In the genomic region with DNA sequence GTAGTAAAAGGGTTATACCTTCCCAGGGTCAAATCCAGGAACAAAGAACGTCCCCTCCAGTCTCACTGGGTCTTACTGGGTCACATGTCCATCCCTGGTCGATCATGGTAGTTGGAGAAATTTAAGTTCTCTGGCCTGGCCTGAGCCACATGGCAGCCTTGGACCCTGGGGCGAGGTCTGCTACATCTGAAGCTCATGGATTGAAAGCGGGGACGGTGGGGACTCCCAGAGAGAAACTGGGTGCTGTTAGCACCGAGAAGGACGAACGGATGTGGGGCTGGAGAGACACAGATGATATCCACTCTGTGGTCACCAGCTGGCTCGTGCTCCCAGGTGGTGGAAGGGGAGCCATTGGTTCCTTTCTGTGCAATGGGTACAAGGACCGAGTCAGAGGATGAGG, we compare ENCODE assay signal across 18 cellular contexts. TPM values are rescaled to one million over a fixed set of nuclear protein-coding genes. Genes with fewer than 3 reads are reported as not detected.
DNase-seq lines count a peak whose midpoint lies in the region; ATAC-seq, FAIRE-seq and TF ChIP-seq lines count a peak whose summit lies in the region.
"Had no signal": no experiment of that assay in that cellular context is flagged by ENCODE, and none has a peak within 500 bp of the region (broad histone marks: within the 10 kb centered on the region; RNA-seq: fewer than 3 reads in every experiment).

No MANE protein-coding gene starts in this region.

- no peak overlapping the region for H3K4me3 Mint-ChIP-seq in stimulated activated naive B cell treated with anti-CD40 and anti-IgM and Interleukin-4, amounts not matched to agents 10 μg/mL and 1 μg/mL and 100 μg/mL, for 72 hours
- no peak overlapping the region for H3K4me3 Mint-ChIP-seq in effector memory CD8-positive, alpha-beta T cell
- H3K4me3 Mint-ChIP-seq: B cell; CD4-positive, alpha-beta T cell; CD8-positive, alpha-beta T cell had no signal

- DNase-seq in K562 (ENCODE audit: extremely low read depth in 1 of 4, low spot score in 3 of 4) (no peak), H1 (ENCODE audit: low read depth in 1 of 2, low spot score in 2 of 2) (no peak)
- no peak for DNase-seq in stimulated activated naive B cell treated with anti-CD40 and anti-IgM and Interleukin-4, amounts not matched to agents 10 μg/mL and 1 μg/mL and 100 μg/mL, for 72 hours
- no peak for DNase-seq in effector memory CD8-positive, alpha-beta T cell
- DNase-seq: Caco-2; Calu3; CD4-positive, alpha-beta T cell; CD8-positive, alpha-beta T cell had no signal

- H3K23ac ChIP-seq in H1 (ENCODE audit: insufficient read length) = no peak overlapping the region

- H3K9me3 Mint-ChIP-seq in stimulated activated naive B cell treated with anti-CD40 and anti-IgM and Interleukin-4, amounts not matched to agents 10 μg/mL and 1 μg/mL and 100 μg/mL, for 72 hours = peaks cover 1 to 5% of the 10 kb centered on the region in 2 donors
- no peaks in the 10 kb centered on the region for H3K9me3 Mint-ChIP-seq in effector memory CD8-positive, alpha-beta T cell
- H3K9me3 Mint-ChIP-seq: CD4-positive, alpha-beta T cell; CD8-positive, alpha-beta T cell had no signal

- CTCF ChIA-PET in K562 (lab: Yijun Ruan, JAX; ENCODE audit: low intra/inter-chr PET ratio) = no interaction called here
- CTCF ChIA-PET in H1 (lab: Charles Lee; ENCODE audit: partially characterized antibody) = interaction anchor here (0.8 to 32.2 kb wide), 11 partner anchors 6 to 169 kb away, joined by 3 to 859 read pairs (median 3); no protein-coding TSS in a partner anchor

- peak overlapping the region; percentile 26 for H3K27ac Mint-ChIP-seq in stimulated activated naive B cell treated with anti-CD40 and anti-IgM and Interleukin-4, amounts not matched to agents 10 μg/mL and 1 μg/mL and 100 μg/mL, for 72 hours
- no peak overlapping the region for H3K27ac Mint-ChIP-seq in effector memory CD8-positive, alpha-beta T cell
- H3K27ac Mint-ChIP-seq: B cell; CD4-positive, alpha-beta T cell; CD8-positive, alpha-beta T cell had no signal

- no peaks in the 10 kb centered on the region; the same call in 1 of the 2 replicates for H3K23me2 ChIP-seq in H1 (ENCODE audit: low read depth, low read length)

- H3K9me1 ChIP-seq in K562 (ENCODE audit: control insufficient read depth, insufficient read depth, low read length) = no peaks in the 10 kb centered on the region

- H3K27me3 ChIP-seq in K562 (ENCODE audit: control insufficient read depth in 2 of 2, insufficient read depth in 2 of 2, low read length in 2 of 2) (peaks cover 38 to 86% of the 10 kb centered on the region in 2 experiments), H1 (replicated peaks in 1 of 4; ENCODE audit: control insufficient read depth in 3 of 4, extremely low read depth in 1 of 4, insufficient read depth in 3 of 4, low read length in 3 of 4) (peaks cover 0 to 3% (median under 1%) of the 10 kb centered on the region in 4 experiments; a peak in 4 of 7 replicates)

- FAIRE-seq in K562 (lab: Jason Lieb, UNC) (no peak), H1 (lab: Jason Lieb, UNC) (no peak)
- FAIRE-seq: A549, D721Med, G401.6, GM12891, GM19239 had no signal

- TF ChIP-seq POLR2A in K562 (conservative IDR thresholded peaks at IDR 0.05) = no peak
- TF ChIP-seq POLR2A in H1 (IDR thresholded peaks at IDR 0.05; ENCODE audit: control extremely low read depth in 1 of 2, low read depth in 2 of 2, low read length in 2 of 2) = no peak

- H3K79me2 ChIP-seq in K562 (ENCODE audit: control insufficient read depth, insufficient read depth, low read length) (no peaks in the 10 kb centered on the region), H1 (ENCODE audit: control insufficient read depth in 1 of 2, insufficient read depth in 2 of 2, low read length in 2 of 2) (no peaks in the 10 kb centered on the region)

- H3K27ac ChIP-seq in K562 (ENCODE audit: extremely low read depth, low read depth, low read length) = no peak overlapping the region
- no peak overlapping the region for H3K27ac ChIP-seq in H1 (ENCODE audit: low read depth, low read length)
- H3K27ac ChIP-seq: 22Rv1; A549; BLaER1 treated with 17β-estradiol and CSF1 and Interleukin-3, amounts not matched to agents 10 nM and 100 nM; C4-2B had no signal

- no peaks in the 10 kb centered on the region for H3K36me3 ChIP-seq in K562 (ENCODE audit: control insufficient read depth, insufficient read depth, low read length)
- H3K36me3 ChIP-seq in H1 (ENCODE audit: control insufficient read depth in 2 of 4, insufficient read depth in 4 of 4, low read length in 3 of 4) = no peaks in the 10 kb centered on the region
- H3K36me3 ChIP-seq: BLaER1 treated with 17β-estradiol and CSF1 and Interleukin-3, amounts not matched to agents 10 nM and 100 nM had no signal

- BruUV-seq in K562 (replicated peaks; lab: Mats Ljungman, UMichigan) = no TSS peak

- H3K9ac ChIP-seq in K562 (ENCODE audit: insufficient read depth in 1 of 2, low read depth in 2 of 2, low read length in 2 of 2) (no peak overlapping the region; a peak in 1 of 4 replicates), H1 (replicated peaks in 1 of 4; ENCODE audit: extremely low read depth in 1 of 4, low read depth in 3 of 4, low read length in 3 of 4) (no peak overlapping the region)
- H3K9ac ChIP-seq: BLaER1 treated with 17β-estradiol and CSF1 and Interleukin-3, amounts not matched to agents 10 nM and 100 nM had no signal

- intact Hi-C loops in K562 (cut with micrococcal nuclease) = no loop called here

- H4K91ac ChIP-seq in H1 (replicated peaks; ENCODE audit: insufficient read length, low read length) = peak overlapping the region; percentile 49

- ATAC-seq in K562 (no peak), HG03097 (IDR thresholded peaks at IDR 0.05; ENCODE audit: low FRiP score, unreplicated experiment) (no peak)
- ATAC-seq in stimulated activated naive B cell treated with anti-CD40 and anti-IgM and Interleukin-4, amounts not matched to agents 10 μg/mL and 1 μg/mL and 100 μg/mL, for 72 hours (replicated peaks) = no peak
- no peak for ATAC-seq in effector memory CD8-positive, alpha-beta T cell (replicated peaks)
- ATAC-seq: A549; CD8-positive, alpha-beta T cell had no signal

- peaks cover 1 to 5% of the 10 kb centered on the region in 2 donors for H3K4me1 Mint-ChIP-seq in stimulated activated naive B cell treated with anti-CD40 and anti-IgM and Interleukin-4, amounts not matched to agents 10 μg/mL and 1 μg/mL and 100 μg/mL, for 72 hours
- H3K4me1 Mint-ChIP-seq in effector memory CD8-positive, alpha-beta T cell (ENCODE audit: low read depth in 2 of 2) = no peaks in the 10 kb centered on the region
- H3K4me1 Mint-ChIP-seq: B cell had no signal

- POLR2A ChIA-PET in K562 (lab: Yijun Ruan, JAX) = interaction anchor here (0.6 kb wide), 1 partner anchor 316 kb away, joined by 4 read pairs; no protein-coding TSS in a partner anchor
- POLR2A ChIA-PET in H1 (lab: Charles Lee; ENCODE audit: partially characterized antibody) = interaction anchor here (1.4 to 2.8 kb wide), 5 partner anchors 11 to 42 kb away, joined by 3 to 13 read pairs (median 6); no protein-coding TSS in a partner anchor

- H2BK120ac ChIP-seq in H1 (replicated peaks; ENCODE audit: low read depth, low read length) = no peak overlapping the region

- H2BK15ac ChIP-seq in H1 (ENCODE audit: low read length) = peak overlapping the region; percentile 40

- under 1% methylated on average over 10 of the region's 10 CpGs for WGBS in K562 (ENCODE audit: insufficient coverage, low coverage, missing lambda C conversion rate)
- 91% methylated on average over 10 of the region's 10 CpGs; no CpG with 5 or more reads in 1 of the 2 experiments for WGBS in H1 (ENCODE audit: extremely low coverage in 1 of 2, insufficient coverage in 1 of 2, insufficient read length in 1 of 2, insufficient replicate concordance in 2 of 2, low coverage in 1 of 2, low lambda C conversion rate in 2 of 2, missing lambda C conversion rate in 1 of 2), 2 experiments

- H3K4me3 ChIP-seq in K562 (no peak overlapping the region), H1 (ENCODE audit: extremely low read depth in 1 of 4, insufficient read depth in 2 of 4, low read depth in 3 of 4, low read length in 4 of 4) (no peak overlapping the region)
- H3K4me3 ChIP-seq: A549; BLaER1 treated with 17β-estradiol and CSF1 and Interleukin-3, amounts not matched to agents 10 nM and 100 nM had no signal

- H3K36me3 Mint-ChIP-seq in stimulated activated naive B cell treated with anti-CD40 and anti-IgM and Interleukin-4, amounts not matched to agents 10 μg/mL and 1 μg/mL and 100 μg/mL, for 72 hours = no peaks in the 10 kb centered on the region
- H3K36me3 Mint-ChIP-seq in effector memory CD8-positive, alpha-beta T cell (ENCODE audit: insufficient read depth) = no peaks in the 10 kb centered on the region
- H3K36me3 Mint-ChIP-seq: CD8-positive, alpha-beta T cell had no signal

- H3K9me3 ChIP-seq in K562 (replicated peaks; ENCODE audit: control insufficient read depth, insufficient read depth, low read depth, low read length) = no peaks in the 10 kb centered on the region
- H3K9me3 ChIP-seq in H1 (ENCODE audit: insufficient read depth in 2 of 2, low read depth in 1 of 2, low read length in 1 of 2) = no peaks in the 10 kb centered on the region
- H3K9me3 ChIP-seq: A549; BLaER1 treated with 17β-estradiol and CSF1 and Interleukin-3, amounts not matched to agents 10 nM and 100 nM; Caco-2 had no signal

- H3K4ac ChIP-seq in H1 (replicated peaks; ENCODE audit: insufficient read length, low read depth, low read length) = no peak overlapping the region

- TF ChIP-seq RAD21 in K562 (CRISPR knock-in tag; conservative IDR thresholded peaks at IDR 0.05 in 1 of 2, IDR thresholded peaks at IDR 0.05 in 1 of 2) (no peak), H1 (IDR thresholded peaks at IDR 0.05 in 1 of 2, conservative IDR thresholded peaks at IDR 0.05 in 1 of 2; ENCODE audit: low read depth in 2 of 2, low read length in 2 of 2) (no peak)

- H3K4me1 ChIP-seq in K562 (replicated peaks in 1 of 2; ENCODE audit: control insufficient read depth in 2 of 2, insufficient read depth in 2 of 2, low read length in 2 of 2) = peaks cover 0 to 12% of the 10 kb centered on the region in 2 experiments; a peak in 3 of 5 replicates
- H3K4me1 ChIP-seq in H1 (replicated peaks in 1 of 4; ENCODE audit: control insufficient read depth in 3 of 4, insufficient read depth in 4 of 4, low read length in 3 of 4) = peaks cover 20 to 43% (median 31%) of the 10 kb centered on the region in 4 experiments
- H3K4me1 ChIP-seq: A549 had no signal

- H4K20me1 ChIP-seq in K562 (replicated peaks; ENCODE audit: control insufficient read depth, insufficient read depth, low read length) (no peaks in the 10 kb centered on the region; the same call in 1 of the 2 replicates), H1 (replicated peaks in 1 of 2; ENCODE audit: control insufficient read depth in 1 of 2, insufficient read depth in 2 of 2, low read length in 2 of 2) (no peaks in the 10 kb centered on the region)

- TF ChIP-seq EP300 in K562 (IDR thresholded peaks at IDR 0.05; ENCODE audit: low read length) = no peak
- TF ChIP-seq EP300 in H1 (IDR thresholded peaks at IDR 0.05; ENCODE audit: borderline replicate concordance in 1 of 2, low read depth in 2 of 2, low read length in 2 of 2) = no peak

- H2AFZ ChIP-seq in K562 (ENCODE audit: low read depth, low read length) (no peak overlapping the region), H1 (ENCODE audit: low read length) (no peak overlapping the region)

- no peak overlapping the region for H2BK5ac ChIP-seq in H1 (ENCODE audit: low read depth, low read length)

- H4K8ac ChIP-seq in H1 (ENCODE audit: extremely low read depth, insufficient read depth, low read length) = peak overlapping the region; percentile 32; the same call in 1 of the 2 replicates

- no peak overlapping the region; the same call in 1 of the 2 replicates for H2BK12ac ChIP-seq in H1 (ENCODE audit: low read depth, low read length)

- H3K4me2 ChIP-seq in K562 (ENCODE audit: insufficient read depth, low read length) (no peak overlapping the region), H1 (ENCODE audit: insufficient read depth in 1 of 2, low read depth in 2 of 2, low read length in 2 of 2) (no peak overlapping the region)
- H3K4me2 ChIP-seq: A549; BLaER1 treated with 17β-estradiol and CSF1 and Interleukin-3, amounts not matched to agents 10 nM and 100 nM had no signal

- peak overlapping the region; percentile 87; the same call in 1 of the 2 replicates for H2AK5ac ChIP-seq in H1 (ENCODE audit: low read depth, low read length)

- H3K14ac ChIP-seq in H1 (ENCODE audit: insufficient read length) = no peak overlapping the region

- no peaks in the 10 kb centered on the region for H3K79me1 ChIP-seq in H1 (ENCODE audit: low read depth, low read length)

- no peak overlapping the region for H3K18ac ChIP-seq in H1 (ENCODE audit: extremely low read depth, low read length)

- H3K56ac ChIP-seq in H1 (replicated peaks; ENCODE audit: insufficient read length, low read depth, low read length) = no peak overlapping the region

- H2BK20ac ChIP-seq in H1 (ENCODE audit: low read length) = peak overlapping the region; percentile 73

- peaks cover 82 to 93% of the 10 kb centered on the region in 2 donors for H3K27me3 Mint-ChIP-seq in stimulated activated naive B cell treated with anti-CD40 and anti-IgM and Interleukin-4, amounts not matched to agents 10 μg/mL and 1 μg/mL and 100 μg/mL, for 72 hours
- H3K27me3 Mint-ChIP-seq in effector memory CD8-positive, alpha-beta T cell = peaks cover 88 to 100% of the 10 kb centered on the region in 2 donors

- no peak for TF ChIP-seq CTCF in K562 (IDR thresholded peaks at IDR 0.05 in 2 of 3, conservative IDR thresholded peaks at IDR 0.05 in 1 of 3; ENCODE audit: insufficient read depth in 2 of 3, low read depth in 1 of 3, low read length in 3 of 3)
- TF ChIP-seq CTCF in H1 (IDR thresholded peaks at IDR 0.05; ENCODE audit: control extremely low read depth in 1 of 3, insufficient read depth in 1 of 3, low read depth in 1 of 3, low read length in 3 of 3) = no peak

- in situ Hi-C loops in K562 (cut with MboI) = no loop called here

- H4K5ac ChIP-seq in H1 (ENCODE audit: insufficient read length, low read depth, low read length) = no peak overlapping the region

RNA-seq across cellular contexts. Expression of a gene that starts 46.9 kb away (rescaled TPM):
- total RNA-seq in K562 (2011; cell fraction: chromatin; rRNA removed; ENCODE audit: low replicate concordance) = 52.6 and 123 TPM in 2 replicates
- 102 and 110 TPM in 2 replicates for total RNA-seq in K562 (2011; cell fraction: nucleolus; rRNA removed)
- 84.3 and 103 TPM in 2 replicates for total RNA-seq in K562 (2011; cell fraction: nucleoplasm; rRNA removed)
- 31.6 and 43.8 TPM in 2 replicates for total RNA-seq in K562 (2014; rRNA removed)
- total RNA-seq in K562 (2014; rRNA removed; fragmentation: Illumina TruSeq; extraction: Trizol) = 28.2 and 30.4 TPM in 2 replicates
- 33.5 and 34.5 TPM in 2 replicates for total RNA-seq in K562 (2015; rRNA removed; fragmentation: Illumina TruSeq; extraction: Trizol)
- 53.3 and 58.3 TPM in 2 replicates for total RNA-seq in K562 (2021)
- polyA plus RNA-seq in K562 (2011; rRNA removed) = 38.7 and 44.3 TPM in 2 replicates
- polyA plus RNA-seq in K562 (2011; cell fraction: cytosol; rRNA removed) = 43.2 and 65.5 TPM in 2 replicates
- polyA plus RNA-seq in K562 (2011; cell fraction: nucleus; rRNA removed) = 114 and 153 TPM in 2 replicates
- 36.7 and 36.8 TPM in 2 replicates for polyA plus RNA-seq in K562 (2012)
- polyA plus RNA-seq in K562 (2014; fragmentation: Illumina TruSeq; extraction: Trizol) = 49.9 and 51.9 TPM in 2 replicates
- 1 to 10 TPM in 1 of 2 experiments, under 1 TPM in 1; 0.73 to 2.9 TPM for polyA plus RNA-seq in K562 (2014; fragmentation: Nextera tagmentation; extraction: Ambion mirVana)
- polyA plus RNA-seq in K562 (2014; rRNA removed) = 43.3 and 58.6 TPM in 2 replicates
- 24.3 and 45.7 TPM in 2 replicates for polyA minus RNA-seq in K562 (2011; rRNA and poly(A)+ RNA removed)
- 30.5 and 31.3 TPM in 2 replicates for polyA minus RNA-seq in K562 (2011; cell fraction: cytosol; rRNA and poly(A)+ RNA removed)
- polyA minus RNA-seq in K562 (2011; cell fraction: nucleus; rRNA and poly(A)+ RNA removed) = 18.9 and 21.5 TPM in 2 replicates
- total RNA-seq in H1 (2021; fragmentation: NEBNext Ultra II Directional; extraction: Animal tissue kit (Norgen Biotek cat#: 25700)) = 53.7 and 54.7 TPM in 2 replicates
- polyA plus RNA-seq in H1 (2011; rRNA removed) = 41.5 and 54.8 TPM in 2 replicates
- polyA plus RNA-seq in H1 (2011; cell fraction: cytosol; rRNA removed) = 55.9 TPM
- 75.9 TPM for polyA plus RNA-seq in H1 (2011; cell fraction: nucleus; rRNA removed)
- 34.3 to 51.2 TPM (median 49.7 TPM) in 4 replicates for polyA plus RNA-seq in H1 (2012, experiment 1 of 2)
- polyA plus RNA-seq in H1 (2012, experiment 2 of 2) = 65.9 TPM
- 29.8 TPM for polyA plus RNA-seq in H1 (2013, experiment 1 of 2)
- polyA plus RNA-seq in H1 (2013, experiment 2 of 2) = 33.1 TPM
- polyA minus RNA-seq in H1 (2011; rRNA and poly(A)+ RNA removed) = 50.7 and 74.4 TPM in 2 replicates
- 32.1 TPM for polyA minus RNA-seq in H1 (2011; cell fraction: cytosol; rRNA and poly(A)+ RNA removed)
- polyA minus RNA-seq in H1 (2011; cell fraction: nucleus; rRNA and poly(A)+ RNA removed) = 29.1 TPM
